In the genomic region with DNA sequence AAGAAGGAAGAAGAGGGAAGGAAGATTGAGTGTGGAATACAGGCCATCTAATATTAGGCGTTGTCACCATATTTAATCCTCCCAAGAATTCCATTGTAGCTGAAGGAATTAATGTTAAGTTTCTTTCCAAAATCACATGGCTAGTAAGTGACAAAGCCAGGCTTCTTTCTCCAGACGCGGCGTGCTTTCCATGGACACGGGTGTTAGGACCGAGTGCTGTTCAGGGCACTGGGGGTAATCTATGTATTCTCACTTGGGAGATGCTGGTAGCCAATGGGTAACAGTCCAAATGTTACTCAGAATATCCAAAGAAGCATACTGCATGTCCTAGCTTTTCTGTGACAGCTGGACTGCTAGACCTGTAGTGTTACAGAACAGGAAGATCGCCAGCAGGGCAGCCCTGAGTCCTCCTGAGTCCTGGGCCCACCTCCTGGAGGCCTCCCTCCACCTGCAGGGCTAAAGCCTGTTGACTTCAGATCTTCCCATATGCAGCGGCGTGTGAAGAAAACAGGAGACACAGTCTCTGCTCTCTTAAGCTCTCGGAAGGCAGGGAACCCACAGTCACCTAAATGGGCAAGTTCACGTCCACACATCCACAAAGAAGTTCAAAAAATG, we compare ENCODE assay signal across 20 cellular contexts. TPM values are rescaled to one million over a fixed set of nuclear protein-coding genes. Genes with fewer than 3 reads are reported as not detected.
A peak's percentile ranks its signal among the peaks of the same experiment; 100 is the strongest.
DNase-seq lines count a peak whose midpoint lies in the region; ATAC-seq and TF ChIP-seq lines count a peak whose summit lies in the region.
"Had no signal": no experiment of that assay in that cellular context is flagged by ENCODE, and none has a peak within 500 bp of the region (broad histone marks: within the 10 kb centered on the region; RNA-seq: fewer than 3 reads in every experiment).

No MANE protein-coding gene starts in this region.

- no peak overlapping the region for H2BK120ac ChIP-seq in mesendoderm (ENCODE audit: low read depth, low read length)

- H3K18ac ChIP-seq in mesendoderm (ENCODE audit: low read length), result no peak overlapping the region

- no peaks in the 10 kb centered on the region for H3K27me3 ChIP-seq in mesendoderm (ENCODE audit: insufficient read depth, low read length, poor library complexity)

- peaks cover 10% of the 10 kb centered on the region for H3K36me3 Mint-ChIP-seq in type B pancreatic cell

- ATAC-seq in HG03342 (IDR thresholded peaks at IDR 0.05; ENCODE audit: unreplicated experiment), result no peak

- H3K9me3 Mint-ChIP-seq in type B pancreatic cell, result no peaks in the 10 kb centered on the region
- H3K9me3 Mint-ChIP-seq: CD8-positive, alpha-beta memory T cell; H9 had no signal

- no peak overlapping the region for H2BK5ac ChIP-seq in mesendoderm (ENCODE audit: low read length)

- H3K4me2 ChIP-seq in mesendoderm (ENCODE audit: low read length), result no peak overlapping the region

- peak overlapping the region; percentile 50 for H3K4me3 Mint-ChIP-seq in type B pancreatic cell
- H3K4me3 Mint-ChIP-seq: CD8-positive, alpha-beta memory T cell; H9 had no signal

- H3K27ac ChIP-seq in mesendoderm (ENCODE audit: low read depth, low read length), result no peak overlapping the region
- H3K27ac ChIP-seq: 22Rv1 had no signal

- H3K4ac ChIP-seq in mesendoderm (ENCODE audit: low read depth, low read length), result no peak overlapping the region

- peaks cover 2% of the 10 kb centered on the region for H3K79me1 ChIP-seq in mesendoderm (ENCODE audit: low read length)

- TF ChIP-seq CTCF in type B pancreatic cell (conservative IDR thresholded peaks at IDR 0.05), result no peak

- no peak overlapping the region for H3K23ac ChIP-seq in mesendoderm (ENCODE audit: low read length)

- H3K56ac ChIP-seq in mesendoderm (ENCODE audit: low read length), result peak overlapping the region; percentile 15

- no peak overlapping the region for H4K8ac ChIP-seq in mesendoderm (ENCODE audit: low read depth, low read length)

- peak overlapping the region; percentile 39 for H3K27ac Mint-ChIP-seq in type B pancreatic cell

- WGBS in mesendoderm (ENCODE audit: extremely low coverage, insufficient coverage, low lambda C conversion rate), result no CpG with 5 or more reads among the region's 11 CpGs

- H2BK15ac ChIP-seq in mesendoderm (replicated peaks; ENCODE audit: low read depth), result no peak overlapping the region

- no peak overlapping the region for H4K5ac ChIP-seq in mesendoderm (ENCODE audit: low read length)

- peaks cover 65% of the 10 kb centered on the region for H3K4me1 Mint-ChIP-seq in type B pancreatic cell (ENCODE audit: unreplicated experiment)

- H2AK5ac ChIP-seq in mesendoderm (ENCODE audit: low read length), result no peak overlapping the region

- H3K4me3 ChIP-seq in mesendoderm (ENCODE audit: low read length), result no peak overlapping the region

- peaks cover 7% of the 10 kb centered on the region for H3K4me1 ChIP-seq in mesendoderm (ENCODE audit: control insufficient read depth, low read depth, low read length)

- H3K27me3 Mint-ChIP-seq in type B pancreatic cell, result no peaks in the 10 kb centered on the region

- DNase-seq in NCI-H82 (lab: John Stamatoyannopoulos, UW) (peak; percentile 52), NCI-H82 treated with DMSO at 0.1 percent for 48 hours (lab: John Stamatoyannopoulos, UW; ENCODE audit: unreplicated experiment) (no peak), cerebellar cortex (ENCODE audit: low spot score) (peak; percentile 43), mesendoderm (no peak), type B pancreatic cell (ENCODE audit: extremely low spot score, unreplicated experiment) (no peak), NCI-H446 (lab: John Stamatoyannopoulos, UW) (no peak), COLO668 (lab: John Stamatoyannopoulos, UW; ENCODE audit: unreplicated experiment) (no peak)
- DNase-seq: CD8-positive, alpha-beta memory T cell; DMS 273 treated with DMSO at 0.1 percent for 48 hours; H9; MV-4-11; NCI-H1436; NCI-H2029; NCI-H2171; NCI-H774 had no signal

- no peaks in the 10 kb centered on the region for H3K36me3 ChIP-seq in mesendoderm (ENCODE audit: control insufficient read depth, insufficient read depth, low read length)

- peaks cover 1% of the 10 kb centered on the region for H3K79me2 ChIP-seq in mesendoderm (ENCODE audit: control insufficient read depth, insufficient read depth, low read length)

- H3K9ac ChIP-seq in mesendoderm (ENCODE audit: low read length), result no peak overlapping the region

RNA-seq across cellular contexts. Expression of gene IGSF9, which starts 5.3 kb away (rescaled TPM):
- polyA plus RNA-seq in mesendoderm (2013, experiment 1 of 2), result 10.4 TPM
- 10.1 TPM for polyA plus RNA-seq in mesendoderm (2013, experiment 2 of 2)
- 36.4 and 44.3 TPM in 2 replicates for total RNA-seq in type B pancreatic cell (ENCODE audit: low replicate concordance)
- total RNA-seq: NCI-H460 had no signal
- polyA plus RNA-seq: AG04450; BJ; CD8-positive, alpha-beta memory T cell had no signal

RNA-seq across cellular contexts. Expression of gene SLAMF9, which starts 13.9 kb away (rescaled TPM):
- polyA plus RNA-seq in mesendoderm (2013, experiment 1 of 2), result 0.07 TPM
- polyA plus RNA-seq in mesendoderm (2013, experiment 2 of 2), result not detected
- total RNA-seq in type B pancreatic cell (ENCODE audit: low replicate concordance), result not detected in 2 replicates
- total RNA-seq: CD8-positive, alpha-beta memory T cell; H9; NCI-H460 had no signal
- polyA plus RNA-seq: AG04450; BJ; CD8-positive, alpha-beta memory T cell had no signal

RNA-seq across cellular contexts. Expression of gene TAGLN2, which starts 14.8 kb away (rescaled TPM):
- polyA plus RNA-seq in mesendoderm (2013, experiment 1 of 2), result 155 TPM
- 159 TPM for polyA plus RNA-seq in mesendoderm (2013, experiment 2 of 2)
- total RNA-seq in type B pancreatic cell (ENCODE audit: low replicate concordance), result 138 and 208 TPM in 2 replicates

RNA-seq across cellular contexts. Expression of gene CFAP45, which starts 40.1 kb away (rescaled TPM):
- 0.51 TPM for polyA plus RNA-seq in mesendoderm (2013, experiment 1 of 2)
- 0.60 TPM for polyA plus RNA-seq in mesendoderm (2013, experiment 2 of 2)
- 1.0 and 2.8 TPM in 2 replicates for total RNA-seq in type B pancreatic cell (ENCODE audit: low replicate concordance)

Comparison
In these comparisons a context has a peak if more than half of its experiments do, and no peak if none do; other contexts are left out.
1. DNase-seq: peak in NCI-H82 (single experiment) and cerebellar cortex (single experiment); none in NCI-H82 treated with DMSO at 0.1 percent for 48 hours (single experiment), mesendoderm (single experiment), type B pancreatic cell (single experiment), NCI-H446 (0 of 2) and COLO668 (single experiment).